ENCODE assay signal across 9 cellular contexts in genomic region chr1:145055217-145055760, GRCh38. TPM values are rescaled to one million over a fixed set of nuclear protein-coding genes. Genes with fewer than 3 reads are reported as not detected.
A peak's percentile ranks its signal among the peaks of the same experiment; 100 is the strongest.
DNase-seq lines count a peak whose midpoint lies in the region; ATAC-seq and TF ChIP-seq lines count a peak whose summit lies in the region.
"Not testable (repeated sequence)": the region's sequence is repeated elsewhere in the genome, so short reads cannot be mapped to it uniquely, and the experiment has no call there.
"Had no signal": no experiment of that assay in that cellular context is flagged by ENCODE, and none has a peak within 500 bp of the region (broad histone marks: within the 10 kb centered on the region; RNA-seq: fewer than 3 reads in every experiment).

No MANE protein-coding gene starts in this region.

- POLR2A ChIA-PET in OCI-LY7 (lab: Charles Lee) = not testable (repeated sequence)

- H3K79me2 ChIP-seq in OCI-LY7 (ENCODE audit: insufficient read depth, low read depth, low read length) = not testable (repeated sequence)

- not testable (repeated sequence) for TF ChIP-seq CTCF in OCI-LY7 (conservative IDR thresholded peaks at IDR 0.05; ENCODE audit: low read length); natural killer cell (IDR thresholded peaks at IDR 0.05)

- H2AFZ ChIP-seq in OCI-LY7 (ENCODE audit: low read length) = not testable (repeated sequence)

- H3K27me3 Mint-ChIP-seq in natural killer cell (ENCODE audit: low read depth in 2 of 2) = not testable (repeated sequence)

- not testable (repeated sequence) for H3K4me3 ChIP-seq in OCI-LY7 (ENCODE audit: low read depth, low read length, poor library complexity, severe bottlenecking)

- H3K36me3 Mint-ChIP-seq in natural killer cell = not testable (repeated sequence)

- ATAC-seq in GM18502 (IDR thresholded peaks at IDR 0.05; ENCODE audit: poor library complexity, unreplicated experiment) (peak; percentile 99), GM19328 (IDR thresholded peaks at IDR 0.05; ENCODE audit: unreplicated experiment) (peak; percentile 99), GM21529 (IDR thresholded peaks at IDR 0.05; ENCODE audit: unreplicated experiment) (peak; percentile 99), HG02884 (IDR thresholded peaks at IDR 0.05; ENCODE audit: unreplicated experiment) (peak; percentile 99), HG03175 (IDR thresholded peaks at IDR 0.05; ENCODE audit: unreplicated experiment) (peak; percentile 98), esophagus mucosa (peak; percentile 70), natural killer cell (peak in 2 of 3 donors; percentile 59 to 64)

- not testable (repeated sequence) for H3K4me2 ChIP-seq in OCI-LY7 (ENCODE audit: low read length)

- not testable (repeated sequence) for H3K9me3 Mint-ChIP-seq in natural killer cell

- not testable (repeated sequence) for H3K4me3 Mint-ChIP-seq in natural killer cell

- not testable (repeated sequence) for H3K9me2 ChIP-seq in OCI-LY7 (ENCODE audit: insufficient read depth, low read length)

- H4K20me1 ChIP-seq in OCI-LY7 (ENCODE audit: insufficient read depth, low read length) = not testable (repeated sequence)

- intact Hi-C loops in OCI-LY7 (cut with micrococcal nuclease; ENCODE audit: unreplicated experiment); natural killer cell (cut with micrococcal nuclease): not testable (repeated sequence)

- not testable (repeated sequence) for H3K4me1 Mint-ChIP-seq in natural killer cell

- H3K36me3 ChIP-seq in OCI-LY7 (ENCODE audit: insufficient read depth, low read length) = not testable (repeated sequence)

- BruUV-seq in OCI-LY7 (replicated peaks; lab: Mats Ljungman, UMichigan) = TSS peak; percentile 43

- CTCF ChIA-PET in OCI-LY7 (lab: Charles Lee; ENCODE audit: unreplicated experiment) = not testable (repeated sequence)

- not testable (repeated sequence) for H3K4me1 ChIP-seq in OCI-LY7 (ENCODE audit: insufficient read depth, low read length, poor library complexity, severe bottlenecking)

- not testable (repeated sequence) for H3K9me3 ChIP-seq in OCI-LY7 (ENCODE audit: low read length)

- not testable (repeated sequence) for H3K27ac Mint-ChIP-seq in natural killer cell

- H3K27ac ChIP-seq in OCI-LY7 (ENCODE audit: low read depth, low read length, poor library complexity, severe bottlenecking) = not testable (repeated sequence)

- DNase-seq in OCI-LY7 (ENCODE audit: low spot score); natural killer cell: not testable (repeated sequence)

RNA-seq across cellular contexts. Expression of gene SRGAP2B, which starts 39.8 kb away (rescaled TPM):
- total RNA-seq in OCI-LY7 (2014; rRNA removed; shearing (Covaris generic)) = 17.7 and 22.1 TPM in 2 replicates
- total RNA-seq in OCI-LY7 (2022) (36.5 and 46.7 TPM in 2 replicates), esophagus mucosa (25.9 TPM), natural killer cell (10 to 100 TPM; 11.9 to 21.3 (median 18.2) TPM)

RNA-seq across cellular contexts. Expression of gene FAM72D, which starts 40.5 kb away (rescaled TPM):
- 14.4 and 21.3 TPM in 2 replicates for total RNA-seq in OCI-LY7 (2014; rRNA removed; shearing (Covaris generic))
- total RNA-seq in OCI-LY7 (2022) (44.5 and 58.9 TPM in 2 replicates), esophagus mucosa (2.8 TPM), natural killer cell (under 1 TPM in 1 of 3 donors, not detected in 2; 0.39 TPM)
- total RNA-seq: CD4-positive, alpha-beta T cell had no signal
